In genomic region chr13:42992585-42993122, GRCh38 we compare ENCODE assay signal across 8 cellular contexts. TPM values are rescaled to one million over a fixed set of nuclear protein-coding genes. Genes with fewer than 3 reads are reported as not detected.
DNase-seq lines count a peak whose midpoint lies in the region; ATAC-seq and TF ChIP-seq lines count a peak whose summit lies in the region.

No MANE protein-coding gene starts in this region.

- H3K36me3 ChIP-seq in cardiac muscle cell (no peaks in the 10 kb centered on the region), liver (ENCODE audit: control insufficient read depth in 4 of 4, insufficient read depth in 3 of 4, low read depth in 1 of 4, low read length in 3 of 4) (no peaks in the 10 kb centered on the region)

- H3K27ac ChIP-seq in cardiac muscle cell (peak overlapping the region; percentile 88), liver (ENCODE audit: low read depth in 1 of 2, low read length in 2 of 2) (peak overlapping the region; percentile 76 to 77)

- TF ChIP-seq CTCF in cardiac muscle cell (IDR thresholded peaks at IDR 0.05; ENCODE audit: low read depth, low read length) (no peak), liver (IDR thresholded peaks at IDR 0.05; ENCODE audit: low read depth, low read length, missing input control) (no peak), type B pancreatic cell (conservative IDR thresholded peaks at IDR 0.05) (no peak)

- peaks cover 26% of the 10 kb centered on the region for H3K36me3 Mint-ChIP-seq in activated naive CD8-positive, alpha-beta T cell treated with anti-CD3 and anti-CD28 coated beads, Interleukin-2, amount 10 ng/mL, durations not matched to agents 7 days and 5 days
- H3K36me3 Mint-ChIP-seq in type B pancreatic cell: no peaks in the 10 kb centered on the region

- intact Hi-C loops in Right ventricle myocardium superior (cut with DNase I) (no loop called here), head of caudate nucleus (cut with DNase I) (no loop called here)

- no peak for TF ChIP-seq RAD21 in liver (IDR thresholded peaks at IDR 0.05)

- H3K9ac ChIP-seq in liver (ENCODE audit: low read depth in 1 of 2, low read length in 2 of 2): peak overlapping the region; percentile 66 to 97

- WGBS in liver: 22% methylated on average over 5 of the region's 5 CpGs

- no peaks in the 10 kb centered on the region for H3K27me3 Mint-ChIP-seq in activated naive CD8-positive, alpha-beta T cell treated with anti-CD3 and anti-CD28 coated beads, Interleukin-2, amount 10 ng/mL, durations not matched to agents 7 days and 5 days
- no peaks in the 10 kb centered on the region for H3K27me3 Mint-ChIP-seq in type B pancreatic cell

- peak overlapping the region; percentile 99 for H3K27ac Mint-ChIP-seq in activated naive CD8-positive, alpha-beta T cell treated with anti-CD3 and anti-CD28 coated beads, Interleukin-2, amount 10 ng/mL, durations not matched to agents 7 days and 5 days
- peak overlapping the region; percentile 93 for H3K27ac Mint-ChIP-seq in type B pancreatic cell

- POLR2A ChIA-PET in activated naive CD8-positive, alpha-beta T cell treated with anti-CD3 and anti-CD28 coated beads, Interleukin-2, amount 10 ng/mL, durations not matched to agents 7 days and 5 days (lab: Charles Lee): interaction anchor here (0.5 to 4.5 kb wide), 16 partner anchors 9 to 886 kb away, joined by 3 to 61 read pairs (median 5); partner anchors contain the start of genes CCDC122 and DNAJC15

- H3K4me3 ChIP-seq in cardiac muscle cell: no peak overlapping the region
- H3K4me3 ChIP-seq in liver (ENCODE audit: low read depth in 1 of 3, low read length in 3 of 3): peak overlapping the region; percentile 45 to 76 (median 75)

- H3K9me3 ChIP-seq in cardiac muscle cell (ENCODE audit: low read depth): no peaks in the 10 kb centered on the region
- H3K9me3 ChIP-seq in liver (ENCODE audit: control insufficient read depth in 4 of 4, low read length in 3 of 4): no peaks in the 10 kb centered on the region

- peaks cover 44% of the 10 kb centered on the region for H3K4me1 Mint-ChIP-seq in activated naive CD8-positive, alpha-beta T cell treated with anti-CD3 and anti-CD28 coated beads, Interleukin-2, amount 10 ng/mL, durations not matched to agents 7 days and 5 days
- H3K4me1 Mint-ChIP-seq in type B pancreatic cell (ENCODE audit: unreplicated experiment): peaks cover 25% of the 10 kb centered on the region

- H3K4me1 ChIP-seq in cardiac muscle cell (ENCODE audit: low read depth): peaks cover 47% of the 10 kb centered on the region
- peaks cover 2 to 15% (median 6%) of the 10 kb centered on the region in 4 donors for H3K4me1 ChIP-seq in liver (ENCODE audit: control insufficient read depth in 4 of 4, insufficient read depth in 4 of 4, low read length in 3 of 4)

- H3K27me3 ChIP-seq in cardiac muscle cell (no peaks in the 10 kb centered on the region), liver (ENCODE audit: control insufficient read depth in 4 of 4, insufficient read depth in 4 of 4, low read length in 3 of 4) (no peaks in the 10 kb centered on the region)

- H3K9me3 Mint-ChIP-seq in activated naive CD8-positive, alpha-beta T cell treated with anti-CD3 and anti-CD28 coated beads, Interleukin-2, amount 10 ng/mL, durations not matched to agents 7 days and 5 days: peaks cover 1% of the 10 kb centered on the region
- H3K9me3 Mint-ChIP-seq in type B pancreatic cell: peaks cover 4% of the 10 kb centered on the region

- ATAC-seq in Right ventricle myocardium superior (ENCODE audit: poor library complexity): no peak
- peak; percentile 53 for ATAC-seq in HG03432 (IDR thresholded peaks at IDR 0.05; ENCODE audit: unreplicated experiment)
- ATAC-seq in activated naive CD8-positive, alpha-beta T cell treated with anti-CD3 and anti-CD28 coated beads, Interleukin-2, amount 10 ng/mL, durations not matched to agents 7 days and 5 days (ENCODE audit: low read depth): peak; percentile 61

- DNase-seq in cardiac muscle cell (ENCODE audit: low read depth in 1 of 2, low spot score in 1 of 2): no peak
- no peak for DNase-seq in Right ventricle myocardium superior
- DNase-seq in activated naive CD8-positive, alpha-beta T cell treated with anti-CD3 and anti-CD28 coated beads, Interleukin-2, amount 10 ng/mL, durations not matched to agents 7 days and 5 days: no peak
- DNase-seq in type B pancreatic cell (ENCODE audit: extremely low spot score, unreplicated experiment): no peak
- no peak for DNase-seq in head of caudate nucleus
- no peak for DNase-seq in NCI-H446 treated with DMSO at 0.1 percent for 48 hours (lab: John Stamatoyannopoulos, UW)

- peak overlapping the region; percentile 90 for H3K4me3 Mint-ChIP-seq in activated naive CD8-positive, alpha-beta T cell treated with anti-CD3 and anti-CD28 coated beads, Interleukin-2, amount 10 ng/mL, durations not matched to agents 7 days and 5 days
- peak overlapping the region; percentile 88 for H3K4me3 Mint-ChIP-seq in type B pancreatic cell

TF ChIP-seq in liver, 16 proteins besides CTCF, POLR2A, EP300 and RAD21:
- TF ChIP-seq ZBTB33 (IDR thresholded peaks at IDR 0.05): no peak
- TF ChIP-seq GABPA (IDR thresholded peaks at IDR 0.05 in 1 of 2, conservative IDR thresholded peaks at IDR 0.05 in 1 of 2): no peak
- TF ChIP-seq YY1 (IDR thresholded peaks at IDR 0.05): peak; percentile 59

RNA-seq across cellular contexts. Expression of gene EPSTI1, which starts 0.6 kb away (rescaled TPM):
- total RNA-seq in cardiac muscle cell: 8.3 and 11.8 TPM in 2 replicates
- polyA plus RNA-seq in cardiac muscle cell: 11.1 and 11.9 TPM in 2 replicates
- total RNA-seq in Right ventricle myocardium superior: 2.3 TPM
- total RNA-seq in activated naive CD8-positive, alpha-beta T cell treated with anti-CD3 and anti-CD28 coated beads, Interleukin-2, amount 10 ng/mL, durations not matched to agents 7 days and 5 days: 10 to 100 TPM; 84.9 to 95.5 TPM
- total RNA-seq in liver: 10 to 100 TPM in 1 of 2 donors, 1 to 10 TPM in 1; 5.3 to 20.3 TPM
- polyA plus RNA-seq in liver: 1 to 10 TPM; 2.1 to 3.1 TPM
- 7.9 and 15.7 TPM in 2 replicates for total RNA-seq in type B pancreatic cell (ENCODE audit: low replicate concordance)

RNA-seq across cellular contexts. Expression of gene DNAJC15, which starts 30.7 kb away (rescaled TPM):
- total RNA-seq in cardiac muscle cell (0.88 and 1.0 TPM in 2 replicates), Right ventricle myocardium superior (32.9 TPM), liver (10 to 100 TPM in 1 of 2 donors, 1 to 10 TPM in 1; 5.8 to 17.8 TPM), type B pancreatic cell (ENCODE audit: low replicate concordance) (19.7 and 23.8 TPM in 2 replicates)
- polyA plus RNA-seq in cardiac muscle cell (3.9 and 5.2 TPM in 2 replicates), liver (10 to 100 TPM; 10.2 to 55.4 TPM)
- 10 to 100 TPM; 12.5 to 15.7 TPM for total RNA-seq in activated naive CD8-positive, alpha-beta T cell treated with anti-CD3 and anti-CD28 coated beads, Interleukin-2, amount 10 ng/mL, durations not matched to agents 7 days and 5 days
